Comparison of ENCODE assay signal across 8 cellular contexts in genomic region chr5:10565785-10566506, GRCh38. TPM values are rescaled to one million over a fixed set of nuclear protein-coding genes. Genes with fewer than 3 reads are reported as not detected.
DNase-seq lines count a peak whose midpoint lies in the region; ATAC-seq lines count a peak whose summit lies in the region.

No MANE protein-coding gene starts in this region.

- peaks cover 4 to 58% (median 52%) of the 10 kb centered on the region in 5 donors for H3K4me1 ChIP-seq in subcutaneous abdominal adipose tissue (ENCODE audit: control insufficient read depth in 5 of 5, insufficient read depth in 5 of 5, low read length in 5 of 5)

- no peak for DNase-seq in activated CD4-positive, alpha-beta T cell treated with anti-CD3 and anti-CD28 coated beads, Interleukin-2, amount 10 ng/mL, durations not matched to agents 7 days and 5 days
- no peak for DNase-seq in activated CD4-positive, alpha-beta T cell treated with anti-CD3 and anti-CD28 coated beads for 4 hours
- DNase-seq in SK-N-DZ (ENCODE audit: low spot score), result peak; percentile 22
- DNase-seq in left ventricle myocardium superior, result no peak
- no peak for DNase-seq in DMS79 treated with DMSO at 0.1 percent for 48 hours (lab: John Stamatoyannopoulos, UW)

- no peak overlapping the region for H3K27ac Mint-ChIP-seq in activated CD4-positive, alpha-beta T cell treated with anti-CD3 and anti-CD28 coated beads, Interleukin-2, amount 10 ng/mL, durations not matched to agents 7 days and 5 days

- no peaks in the 10 kb centered on the region for H3K9me3 Mint-ChIP-seq in activated CD4-positive, alpha-beta T cell treated with anti-CD3 and anti-CD28 coated beads, Interleukin-2, amount 10 ng/mL, durations not matched to agents 7 days and 5 days

- H3K36me3 Mint-ChIP-seq in activated CD4-positive, alpha-beta T cell treated with anti-CD3 and anti-CD28 coated beads, Interleukin-2, amount 10 ng/mL, durations not matched to agents 7 days and 5 days (ENCODE audit: low read depth), result no peaks in the 10 kb centered on the region

- no peaks in the 10 kb centered on the region for H3K9me3 ChIP-seq in subcutaneous abdominal adipose tissue (ENCODE audit: control insufficient read depth in 5 of 5, low read length in 5 of 5)

- peaks cover 15% of the 10 kb centered on the region for H3K27me3 Mint-ChIP-seq in activated CD4-positive, alpha-beta T cell treated with anti-CD3 and anti-CD28 coated beads, Interleukin-2, amount 10 ng/mL, durations not matched to agents 7 days and 5 days

- H3K4me1 Mint-ChIP-seq in activated CD4-positive, alpha-beta T cell treated with anti-CD3 and anti-CD28 coated beads, Interleukin-2, amount 10 ng/mL, durations not matched to agents 7 days and 5 days, result peaks cover 25% of the 10 kb centered on the region

- POLR2A ChIA-PET in activated CD4-positive, alpha-beta T cell treated with anti-CD3 and anti-CD28 coated beads, Interleukin-2, amount 10 ng/mL, durations not matched to agents 7 days and 5 days (lab: Charles Lee), result no interaction called here

- peak; percentile 4 for ATAC-seq in left ventricle myocardium superior
- ATAC-seq in GM21619 (IDR thresholded peaks at IDR 0.05; ENCODE audit: unreplicated experiment), result no peak
- no peak for ATAC-seq in GM21367 (IDR thresholded peaks at IDR 0.05; ENCODE audit: unreplicated experiment)

- H3K36me3 ChIP-seq in subcutaneous abdominal adipose tissue (ENCODE audit: control insufficient read depth in 5 of 5, insufficient read depth in 5 of 5, low read length in 5 of 5), result no peaks in the 10 kb centered on the region

- intact Hi-C loops in left ventricle myocardium superior (cut with micrococcal nuclease), result no loop called here

- H3K27ac ChIP-seq in subcutaneous abdominal adipose tissue (ENCODE audit: low read depth, low read length), result peak overlapping the region; percentile 26

- H3K4me3 Mint-ChIP-seq in activated CD4-positive, alpha-beta T cell treated with anti-CD3 and anti-CD28 coated beads, Interleukin-2, amount 10 ng/mL, durations not matched to agents 7 days and 5 days, result peak overlapping the region; percentile 71

- CTCF ChIA-PET in activated CD4-positive, alpha-beta T cell treated with anti-CD3 and anti-CD28 coated beads, Interleukin-2, amount 10 ng/mL, durations not matched to agents 7 days and 5 days (lab: Charles Lee), result interaction anchor here (0.8 to 2.6 kb wide), 8 partner anchors 8 to 199 kb away, joined by 3 to 13 read pairs (median 4); no protein-coding TSS in a partner anchor

- H3K27me3 ChIP-seq in subcutaneous abdominal adipose tissue (ENCODE audit: control insufficient read depth in 5 of 5, insufficient read depth in 4 of 5, low read length in 5 of 5), result peaks cover 0 to 20% (median 7%) of the 10 kb centered on the region in 5 donors

- peak overlapping the region in 2 of 5 donors; percentile 41 to 62 for H3K9ac ChIP-seq in subcutaneous abdominal adipose tissue (ENCODE audit: low read length in 5 of 5)

- peak overlapping the region; percentile 60 to 85 (median 70) for H3K4me3 ChIP-seq in subcutaneous abdominal adipose tissue (ENCODE audit: low read depth in 1 of 5, low read length in 5 of 5)

RNA-seq across cellular contexts. Expression of gene ANKRD33B, which starts 2.1 kb away (rescaled TPM):
- 1 to 10 TPM; 3.2 to 3.7 TPM for total RNA-seq in activated CD4-positive, alpha-beta T cell treated with anti-CD3 and anti-CD28 coated beads, Interleukin-2, amount 10 ng/mL, durations not matched to agents 7 days and 5 days
- 0.73 and 0.74 TPM in 2 replicates for polyA plus RNA-seq in SK-N-DZ (2014; cell fraction: cytosol; rRNA removed)
- 0.38 and 0.95 TPM in 2 replicates for polyA plus RNA-seq in SK-N-DZ (2014; cell fraction: nucleus; rRNA removed)
- total RNA-seq in left ventricle myocardium superior, result 6.7 TPM
